39 cellular contexts compared by ENCODE assay signal in genomic region chr7:111407258-111407657, GRCh38.
"Had no signal": no experiment of that assay in that cellular context is flagged by ENCODE, and none has a peak within 500 bp of the region (broad histone marks: within the 10 kb centered on the region; RNA-seq: fewer than 3 reads in every experiment).

No MANE protein-coding gene starts in this region.

- H3K9me3 Mint-ChIP-seq: activated T-helper 1 cell treated with anti-CD3 and anti-CD28 coated beads, Interleukin-12 subunit alpha, Interleukin-12 subunit beta, Interleukin-2, Interleukin-4 antibody, amounts not matched to agents 30 ng/mL and 10 ng/mL and 1 ng/mL, durations not matched to agents 14 hours and 24 hours and 36 hours; activated T-helper 2 cell treated with anti-CD3 and anti-CD28 coated beads, Interferon-gamma antibody, Interleukin-2, Interleukin-4, amounts not matched to agents 10 μg/mL and 5 μg/mL and 100 μg/mL, durations not matched to agents 14 hours and 24 hours and 36 hours; brain had no signal

- H3K27me3 Mint-ChIP-seq: activated naive CD4-positive, alpha-beta T cell treated with anti-CD3 and anti-CD28 coated beads, Interleukin-2, amount 10 ng/mL, durations not matched to agents 7 days and 5 days; activated naive CD4-positive, alpha-beta T cell treated with anti-CD3 and anti-CD28 coated beads, Interleukin-2, amount 50 U/mL, for 24 hours; activated naive CD8-positive, alpha-beta T cell; activated naive CD8-positive, alpha-beta T cell treated with anti-CD3 and anti-CD28 coated beads for 36 hours; activated naive CD8-positive, alpha-beta T cell treated with anti-CD3 and anti-CD28 coated beads, Interleukin-2, amount 10 ng/mL, durations not matched to agents 7 days and 5 days; activated naive CD8-positive, alpha-beta T cell treated with anti-CD3 and anti-CD28 coated beads, Interleukin-2, amount 50 U/mL, for 24 hours; activated T-cell treated with anti-CD3 and anti-CD28 coated beads, Interleukin-2, amount 50 U/mL, for 24 hours; activated T-helper 17 cell treated with anti-CD3 and anti-CD28 coated beads, Interleukin-2, amount 50 U/mL, for 72 hours; brain; central memory CD8-positive, alpha-beta T cell had no signal

- DNase-seq: activated effector memory CD4-positive, alpha-beta T cell treated with anti-CD3 and anti-CD28 coated beads, Interleukin-2, amount 50 U/mL, for 16 hours; activated effector memory CD4-positive, alpha-beta T cell treated with Interleukin-2 at 50 U/mL for 16 hours; activated gamma-delta T cell; activated gamma-delta T cell treated with Interleukin-2 at 50 U/mL for 16 hours; activated naive CD4-positive, alpha-beta T cell; activated naive CD4-positive, alpha-beta T cell treated with anti-CD3 and anti-CD28 coated beads for 36 hours; activated naive CD4-positive, alpha-beta T cell treated with anti-CD3 and anti-CD28 coated beads, Interleukin-2, amount 10 ng/mL, durations not matched to agents 7 days and 5 days; activated naive CD4-positive, alpha-beta T cell treated with anti-CD3 and anti-CD28 coated beads, Interleukin-2, amount 50 U/mL, for 16 hours; activated naive CD4-positive, alpha-beta T cell treated with Interleukin-2 at 50 U/mL for 16 hours; activated naive CD8-positive, alpha-beta T cell treated with anti-CD3 and anti-CD28 coated beads for 36 hours; activated naive CD8-positive, alpha-beta T cell treated with anti-CD3 and anti-CD28 coated beads, Interleukin-2, amount 10 ng/mL, durations not matched to agents 7 days and 5 days; activated naive CD8-positive, alpha-beta T cell treated with anti-CD3 and anti-CD28 coated beads, Interleukin-2, amount 50 U/mL, for 24 hours; activated T-cell treated with anti-CD3 and anti-CD28 coated beads, Interleukin-2, amount 50 U/mL, for 24 hours; activated T-cell treated with anti-CD3 and anti-CD28 coated beads, Interleukin-2, amount 50 U/mL, for 4 hours; activated T-cell treated with anti-CD3 and anti-CD28 coated beads, Interleukin-2, amount 50 U/mL, for 48 hours; activated T-cell treated with anti-CD3 and anti-CD28 coated beads, Interleukin-2, amount 50 U/mL, for 72 hours; adrenal gland; amniotic stem cell; amygdala; anterior cingulate cortex; aorta; body of pancreas; brain microvascular endothelial cell; caudate nucleus; central memory CD4-positive, alpha-beta T cell; cerebellar nuclear complex had no signal

- H3K27ac ChIP-seq: adrenal gland, ascending aorta, body of pancreas, brain microvascular endothelial cell, breast epithelium, cardiac muscle cell had no signal

- H3K9me3 ChIP-seq: adrenal gland, ascending aorta, body of pancreas, breast epithelium had no signal

- H3K27ac Mint-ChIP-seq: activated naive CD4-positive, alpha-beta T cell treated with anti-CD3 and anti-CD28 coated beads for 36 hours; activated naive CD4-positive, alpha-beta T cell treated with anti-CD3 and anti-CD28 coated beads, Interleukin-2, amount 10 ng/mL, durations not matched to agents 7 days and 5 days; activated naive CD4-positive, alpha-beta T cell treated with anti-CD3 and anti-CD28 coated beads, Interleukin-2, amount 50 U/mL, for 24 hours; activated naive CD4-positive, alpha-beta T cell treated with anti-CD3 and anti-CD28 coated beads, Interleukin-2, amount 50 U/mL, for 72 hours; activated naive CD8-positive, alpha-beta T cell; activated naive CD8-positive, alpha-beta T cell treated with anti-CD3 and anti-CD28 coated beads for 36 hours; activated naive CD8-positive, alpha-beta T cell treated with anti-CD3 and anti-CD28 coated beads, Interleukin-2, amount 10 ng/mL, durations not matched to agents 7 days and 5 days; activated naive CD8-positive, alpha-beta T cell treated with anti-CD3 and anti-CD28 coated beads, Interleukin-2, amount 50 U/mL, for 24 hours; activated T-cell treated with anti-CD3 and anti-CD28 coated beads, Interleukin-2, amount 50 U/mL, for 24 hours; activated T-cell treated with anti-CD3 and anti-CD28 coated beads, Interleukin-2, amount 50 U/mL, for 72 hours; activated T-helper 1 cell treated with anti-CD3 and anti-CD28 coated beads, Interleukin-12 subunit alpha, Interleukin-12 subunit beta, Interleukin-2, Interleukin-4 antibody, amounts not matched to agents 30 ng/mL and 10 ng/mL and 1 ng/mL, durations not matched to agents 14 hours and 24 hours and 36 hours; activated T-helper 17 cell treated with anti-CD3 and anti-CD28 coated beads, Interleukin-2, amount 50 U/mL, for 72 hours; activated T-helper 2 cell treated with anti-CD3 and anti-CD28 coated beads, Interferon-gamma antibody, Interleukin-2, Interleukin-4, amounts not matched to agents 10 μg/mL and 5 μg/mL and 100 μg/mL, durations not matched to agents 14 hours and 24 hours and 36 hours; brain had no signal

- H3K4me3 ChIP-seq: adrenal gland, ascending aorta, body of pancreas, breast epithelium, cardiac muscle cell had no signal

- H3K4me1 ChIP-seq: body of pancreas, breast epithelium had no signal

- H3K4me1 Mint-ChIP-seq: activated naive CD4-positive, alpha-beta T cell treated with anti-CD3 and anti-CD28 coated beads, Interleukin-2, amount 10 ng/mL, durations not matched to agents 7 days and 5 days; activated naive CD8-positive, alpha-beta T cell treated with anti-CD3 and anti-CD28 coated beads for 36 hours; activated naive CD8-positive, alpha-beta T cell treated with anti-CD3 and anti-CD28 coated beads, Interleukin-2, amount 10 ng/mL, durations not matched to agents 7 days and 5 days; activated T-helper 17 cell treated with anti-CD3 and anti-CD28 coated beads, Interleukin-2, amount 50 U/mL, for 72 hours; central memory CD8-positive, alpha-beta T cell had no signal

- FAIRE-seq: astrocyte, bronchial epithelial cell had no signal

- H3K36me3 ChIP-seq: adrenal gland, ascending aorta, brain microvascular endothelial cell, breast epithelium, cardiac muscle cell had no signal

- H3K36me3 Mint-ChIP-seq: activated naive CD4-positive, alpha-beta T cell treated with anti-CD3 and anti-CD28 coated beads, Interleukin-2, amount 10 ng/mL, durations not matched to agents 7 days and 5 days; activated naive CD8-positive, alpha-beta T cell treated with anti-CD3 and anti-CD28 coated beads, Interleukin-2, amount 10 ng/mL, durations not matched to agents 7 days and 5 days; brain had no signal

- H3K27me3 ChIP-seq: adrenal gland, ascending aorta, body of pancreas, brain microvascular endothelial cell, breast epithelium, cardiac muscle cell had no signal

- H3K4me3 Mint-ChIP-seq: activated naive CD4-positive, alpha-beta T cell treated with anti-CD3 and anti-CD28 coated beads for 36 hours; activated naive CD4-positive, alpha-beta T cell treated with anti-CD3 and anti-CD28 coated beads, Interleukin-2, amount 10 ng/mL, durations not matched to agents 7 days and 5 days; activated naive CD4-positive, alpha-beta T cell treated with anti-CD3 and anti-CD28 coated beads, Interleukin-2, amount 50 U/mL, for 24 hours; activated naive CD8-positive, alpha-beta T cell; activated naive CD8-positive, alpha-beta T cell treated with anti-CD3 and anti-CD28 coated beads for 36 hours; activated naive CD8-positive, alpha-beta T cell treated with anti-CD3 and anti-CD28 coated beads, Interleukin-2, amount 10 ng/mL, durations not matched to agents 7 days and 5 days; activated naive CD8-positive, alpha-beta T cell treated with anti-CD3 and anti-CD28 coated beads, Interleukin-2, amount 50 U/mL, for 24 hours; activated T-cell treated with anti-CD3 and anti-CD28 coated beads, Interleukin-2, amount 50 U/mL, for 24 hours; activated T-cell treated with anti-CD3 and anti-CD28 coated beads, Interleukin-2, amount 50 U/mL, for 4 hours; activated T-cell treated with anti-CD3 and anti-CD28 coated beads, Interleukin-2, amount 50 U/mL, for 72 hours; activated T-helper 1 cell treated with anti-CD3 and anti-CD28 coated beads, Interleukin-12 subunit alpha, Interleukin-12 subunit beta, Interleukin-2, Interleukin-4 antibody, amounts not matched to agents 30 ng/mL and 10 ng/mL and 1 ng/mL, durations not matched to agents 14 hours and 24 hours and 36 hours; activated T-helper 17 cell treated with anti-CD3 and anti-CD28 coated beads, Interleukin-2, amount 50 U/mL, for 72 hours; brain; central memory CD8-positive, alpha-beta T cell had no signal

- ATAC-seq: activated naive CD4-positive, alpha-beta T cell treated with anti-CD3 and anti-CD28 coated beads, Interleukin-2, amount 50 U/mL, for 72 hours; activated naive CD8-positive, alpha-beta T cell treated with anti-CD3 and anti-CD28 coated beads, Interleukin-2, amount 50 U/mL, for 24 hours; activated T-cell treated with anti-CD3 and anti-CD28 coated beads, Interleukin-2, amount 50 U/mL, for 4 hours; activated T-cell treated with anti-CD3 and anti-CD28 coated beads, Interleukin-2, amount 50 U/mL, for 72 hours; activated T-helper 17 cell treated with anti-CD3 and anti-CD28 coated beads, Interleukin-2, amount 50 U/mL, for 72 hours; body of pancreas had no signal
